Comparison of ENCODE assay signal across 28 cellular contexts in the genomic region with DNA sequence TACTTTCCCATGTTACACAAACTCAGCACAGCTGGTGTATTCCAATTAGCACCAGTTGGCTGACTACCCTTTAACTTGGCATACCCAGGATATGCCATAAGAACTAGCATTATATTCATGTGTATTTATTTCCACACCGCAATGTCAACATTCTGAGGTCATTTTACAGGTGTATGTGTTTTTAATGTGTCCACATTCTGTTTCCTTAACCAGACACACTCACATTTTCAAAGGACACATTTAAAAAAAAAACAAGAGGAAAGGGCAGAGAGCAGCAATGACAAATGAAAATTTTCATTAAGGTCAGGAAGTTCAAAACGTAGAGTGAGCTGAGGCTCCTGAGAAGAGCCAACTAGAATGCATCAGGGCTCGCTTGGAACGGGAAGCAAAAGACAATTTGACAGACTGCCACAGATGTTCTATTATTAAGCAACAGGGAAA. TPM values are rescaled to one million over a fixed set of nuclear protein-coding genes. Genes with fewer than 3 reads are reported as not detected.
DNase-seq lines count a peak whose midpoint lies in the region; ATAC-seq and TF ChIP-seq lines count a peak whose summit lies in the region.
"Had no signal": no experiment of that assay in that cellular context is flagged by ENCODE, and none has a peak within 500 bp of the region (broad histone marks: within the 10 kb centered on the region; RNA-seq: fewer than 3 reads in every experiment).

No MANE protein-coding gene starts in this region.

- TF ChIP-seq CTCF in left ventricle myocardium inferior (IDR thresholded peaks at IDR 0.05; ENCODE audit: borderline replicate concordance) (no peak), adrenal gland (IDR thresholded peaks at IDR 0.05) (no peak), type B pancreatic cell (conservative IDR thresholded peaks at IDR 0.05) (no peak)

- no peaks in the 10 kb centered on the region for H3K27me3 Mint-ChIP-seq in type B pancreatic cell
- H3K27me3 Mint-ChIP-seq: activated CD4-positive, alpha-beta memory T cell treated with anti-CD3 and anti-CD28 coated beads, Interleukin-2, amount 10 ng/mL, durations not matched to agents 7 days and 5 days; activated naive CD4-positive, alpha-beta T cell treated with anti-CD3 and anti-CD28 coated beads, Interleukin-2, amount 50 U/mL, for 24 hours; activated T-cell treated with anti-CD3 and anti-CD28 coated beads, Interleukin-2, amount 50 U/mL, for 24 hours had no signal

- H3K9me3 ChIP-seq in left ventricle myocardium inferior (replicated peaks) (no peaks in the 10 kb centered on the region), adrenal gland (replicated peaks in 1 of 3) (no peaks in the 10 kb centered on the region), muscle layer of duodenum (ENCODE audit: control insufficient read depth in 1 of 2, low read length in 2 of 2) (no peaks in the 10 kb centered on the region)
- H3K9me3 ChIP-seq: A549; BLaER1 treated with 17β-estradiol and CSF1 and Interleukin-3, amounts not matched to agents 10 nM and 100 nM; heart left ventricle; spleen; vagina had no signal

- intact Hi-C loops in left ventricle myocardium inferior (cut with micrococcal nuclease) = no loop called here
- intact Hi-C loops in left cardiac atrium (cut with DNase I) = no loop called here
- intact Hi-C loops in adrenal gland (cut with DNase I) = no loop called here

- H3K36me3 Mint-ChIP-seq in type B pancreatic cell = peaks cover 21% of the 10 kb centered on the region

- no peak overlapping the region for H3K4me3 Mint-ChIP-seq in type B pancreatic cell
- H3K4me3 Mint-ChIP-seq: activated CD4-positive, alpha-beta memory T cell treated with anti-CD3 and anti-CD28 coated beads, Interleukin-2, amount 10 ng/mL, durations not matched to agents 7 days and 5 days; activated naive CD4-positive, alpha-beta T cell treated with anti-CD3 and anti-CD28 coated beads, Interleukin-2, amount 50 U/mL, for 24 hours; activated T-cell treated with anti-CD3 and anti-CD28 coated beads, Interleukin-2, amount 50 U/mL, for 24 hours; endodermal cell; nephron progenitor cell; T-helper 2 cell treated with Interferon-gamma antibody and Interleukin-4, amounts not matched to agents 5 μg/mL and 100 μg/mL, for 36 hours had no signal

- no peaks in the 10 kb centered on the region for H3K9me3 Mint-ChIP-seq in type B pancreatic cell
- H3K9me3 Mint-ChIP-seq: activated CD4-positive, alpha-beta memory T cell treated with anti-CD3 and anti-CD28 coated beads, Interleukin-2, amount 10 ng/mL, durations not matched to agents 7 days and 5 days; activated naive CD4-positive, alpha-beta T cell treated with anti-CD3 and anti-CD28 coated beads, Interleukin-2, amount 50 U/mL, for 24 hours; activated T-cell treated with anti-CD3 and anti-CD28 coated beads, Interleukin-2, amount 50 U/mL, for 24 hours; endodermal cell; nephron progenitor cell; T-helper 2 cell treated with Interferon-gamma antibody and Interleukin-4, amounts not matched to agents 5 μg/mL and 100 μg/mL, for 36 hours had no signal

- no peak for DNase-seq in left ventricle myocardium inferior
- no peak for DNase-seq in left cardiac atrium
- peak in 4 of 7 donors; percentile 35 to 64 (median 42) for DNase-seq in adrenal gland
- no peak for DNase-seq in type B pancreatic cell (ENCODE audit: extremely low spot score, unreplicated experiment)
- DNase-seq in mucosa of gallbladder (ENCODE audit: low spot score) = no peak
- no peak for DNase-seq in Kasumi-1 (lab: John Stamatoyannopoulos, UW)
- no peak for DNase-seq in GF-D8 (lab: John Stamatoyannopoulos, UW)
- DNase-seq: activated CD4-positive, alpha-beta memory T cell treated with anti-CD3 and anti-CD28 coated beads, Interleukin-2, amount 10 ng/mL, durations not matched to agents 7 days and 5 days; activated CD4-positive, CD25-positive, alpha-beta regulatory T cell; activated T-cell treated with anti-CD3 and anti-CD28 coated beads, Interleukin-2, amount 50 U/mL, for 24 hours; DMS79; endodermal cell; heart left ventricle; mammary epithelial cell; MM.1S; NCI-H187 treated with DMSO at 0.1 percent for 48 hours; NCI-H748 treated with DMSO at 0.1 percent for 48 hours; nephron progenitor cell; posterior cingulate gyrus; spleen; stimulated activated CD8-positive, alpha-beta memory T cell treated with anti-CD3 and anti-CD28 coated beads, Interleukin-4, amount 100 ng/mL, for 48 hours had no signal

- H3K27ac ChIP-seq in left ventricle myocardium inferior (replicated peaks) (peak overlapping the region; percentile 24), adrenal gland (peak overlapping the region in 3 of 5 donors; percentile 27 to 51 (median 29)), muscle layer of duodenum (ENCODE audit: low read length) (peak overlapping the region; percentile 5)
- H3K27ac ChIP-seq: A549; BLaER1 treated with 17β-estradiol and CSF1 and Interleukin-3, amounts not matched to agents 10 nM and 100 nM; spleen; vagina had no signal

- H3K36me3 ChIP-seq in left ventricle myocardium inferior (peaks cover 20% of the 10 kb centered on the region), adrenal gland (replicated peaks in 1 of 2) (peaks cover 0 to 28% of the 10 kb centered on the region in 2 donors), muscle layer of duodenum (ENCODE audit: control insufficient read depth in 1 of 2, insufficient read depth in 2 of 2, low read length in 2 of 2) (peaks cover 18 to 25% of the 10 kb centered on the region in 2 donors)

- H3K4me1 Mint-ChIP-seq in type B pancreatic cell (ENCODE audit: unreplicated experiment) = peaks cover 38% of the 10 kb centered on the region

- 32 to 70% (median 60%) methylated on average over 4 of the region's 4 CpGs for WGBS in adrenal gland, 4 donors

- peak overlapping the region; percentile 7 for H3K27ac Mint-ChIP-seq in type B pancreatic cell
- H3K27ac Mint-ChIP-seq: activated CD4-positive, alpha-beta memory T cell treated with anti-CD3 and anti-CD28 coated beads, Interleukin-2, amount 10 ng/mL, durations not matched to agents 7 days and 5 days; activated naive CD4-positive, alpha-beta T cell treated with anti-CD3 and anti-CD28 coated beads, Interleukin-2, amount 50 U/mL, for 24 hours; activated T-cell treated with anti-CD3 and anti-CD28 coated beads, Interleukin-2, amount 50 U/mL, for 24 hours; endodermal cell; nephron progenitor cell; T-helper 2 cell treated with Interferon-gamma antibody and Interleukin-4, amounts not matched to agents 5 μg/mL and 100 μg/mL, for 36 hours had no signal

- no peak for ATAC-seq in left cardiac atrium
- ATAC-seq: A549, heart left ventricle, Panc1 had no signal

- no peaks in the 10 kb centered on the region for H3K27me3 ChIP-seq in left ventricle myocardium inferior (ENCODE audit: low read depth)
- H3K27me3 ChIP-seq in adrenal gland = no peaks in the 10 kb centered on the region
- H3K27me3 ChIP-seq in muscle layer of duodenum (ENCODE audit: low read depth, low read length) = no peaks in the 10 kb centered on the region
- H3K27me3 ChIP-seq: BLaER1 treated with 17β-estradiol and CSF1 and Interleukin-3, amounts not matched to agents 10 nM and 100 nM; heart left ventricle; spleen; vagina had no signal

- H3K4me3 ChIP-seq in left ventricle myocardium inferior (no peak overlapping the region), adrenal gland (no peak overlapping the region), muscle layer of duodenum (ENCODE audit: low read depth in 1 of 2, low read length in 2 of 2) (no peak overlapping the region)
- H3K4me3 ChIP-seq: A549; BLaER1 treated with 17β-estradiol and CSF1 and Interleukin-3, amounts not matched to agents 10 nM and 100 nM; heart left ventricle; spleen; vagina had no signal

- TF ChIP-seq POLR2A in adrenal gland (IDR thresholded peaks at IDR 0.05) = no peak

- peaks cover 31% of the 10 kb centered on the region for H3K4me1 ChIP-seq in left ventricle myocardium inferior
- peaks cover 23 to 29% of the 10 kb centered on the region in 2 donors for H3K4me1 ChIP-seq in adrenal gland (replicated peaks in 1 of 2)
- H3K4me1 ChIP-seq in muscle layer of duodenum (ENCODE audit: control insufficient read depth in 1 of 2, insufficient read depth in 2 of 2, low read length in 2 of 2) = peaks cover 0 to 10% of the 10 kb centered on the region in 2 donors

RNA-seq across cellular contexts. Expression of gene GNPAT, which starts 4.9 kb away (rescaled TPM):
- 56.7 TPM for total RNA-seq in left ventricle myocardium inferior
- 10 to 100 TPM; 43.7 to 46.8 TPM for total RNA-seq in left cardiac atrium
- total RNA-seq in adrenal gland = 10 to 100 TPM; 27.0 to 57.9 (median 41.5) TPM
- 10 to 100 TPM; 46.8 to 91.9 (median 57.9) TPM for polyA plus RNA-seq in adrenal gland
- total RNA-seq in type B pancreatic cell (ENCODE audit: low replicate concordance) = 39.7 and 54.3 TPM in 2 replicates
- 39.3 TPM for total RNA-seq in mucosa of gallbladder

Comparison
In these comparisons a context has a peak if more than half of its experiments do, and no peak if none do; other contexts are left out.
1. DNase-seq: peak in adrenal gland (4 of 7); none in left ventricle myocardium inferior (single experiment), left cardiac atrium (single experiment), type B pancreatic cell (single experiment), mucosa of gallbladder (single experiment), Kasumi-1 (0 of 2) and GF-D8 (single experiment).
2. Peak in every context shown above with its lines, with median percentiles within 50 percentile points of each other: H3K27ac ChIP-seq.